In the genomic region with DNA sequence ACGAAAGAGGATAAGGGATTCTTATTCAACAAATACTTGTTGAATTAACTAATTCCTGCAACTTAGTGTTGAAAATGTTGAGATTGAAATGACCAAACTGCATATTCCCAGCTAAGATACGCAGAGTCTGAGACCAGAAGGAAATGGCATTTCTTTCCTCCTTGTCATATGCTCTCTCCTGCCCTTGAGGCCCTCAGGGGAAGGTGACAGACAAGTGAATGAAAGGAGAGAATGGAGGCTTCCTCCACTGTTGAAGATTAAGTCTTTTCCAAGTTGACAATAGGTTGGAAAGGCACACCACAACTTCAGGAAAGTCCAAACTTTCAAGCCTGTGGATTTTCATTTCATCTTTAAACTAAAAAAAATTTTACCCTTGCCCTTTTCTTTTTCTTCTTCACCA, we compare ENCODE assay signal across 25 cellular contexts.
"Had no signal": no experiment of that assay in that cellular context is flagged by ENCODE, and none has a peak within 500 bp of the region (broad histone marks: within the 10 kb centered on the region; RNA-seq: fewer than 3 reads in every experiment).

No MANE protein-coding gene starts in this region.

- H3K27ac ChIP-seq: ascending aorta, body of pancreas, Peyer's patch, RWPE1, SJCRH30 had no signal

- H3K9me3 Mint-ChIP-seq: activated naive CD4-positive, alpha-beta T cell treated with anti-CD3 and anti-CD28 coated beads, Interleukin-2, amount 50 U/mL, for 24 hours; activated naive CD8-positive, alpha-beta T cell treated with anti-CD3 and anti-CD28 coated beads, Interleukin-2, amount 50 U/mL, for 24 hours; T-helper 1 cell treated with Interleukin-12 subunit alpha and Interleukin-12 subunit beta and Interleukin-4 antibody, amounts not matched to agents 30 μg/mL and 1 μg/mL, for 36 hours; WTC11 had no signal

- H3K27me3 ChIP-seq: ascending aorta, body of pancreas, Peyer's patch, SJCRH30 had no signal

- FAIRE-seq: bronchial epithelial cell had no signal

- H3K9me3 ChIP-seq: ascending aorta, body of pancreas, Peyer's patch, SJCRH30 had no signal

- DNase-seq: activated CD4-positive, alpha-beta T cell treated with anti-CD3 and anti-CD28 coated beads for 48 hours; activated CD4-positive, alpha-beta T cell treated with anti-CD3 and anti-CD28 coated beads, Interleukin-2, amount 50 U/mL, for 4 hours; activated CD4-positive, CD25-positive, alpha-beta regulatory T cell treated with anti-CD3 and anti-CD28 coated beads, Interleukin-2, amount 50 U/mL, for 72 hours; activated CD8-positive, alpha-beta memory T cell treated with anti-CD3 and anti-CD28 coated beads, Interleukin-2, amount 50 U/mL, for 48 hours; activated CD8-positive, alpha-beta T cell treated with anti-CD3 and anti-CD28 coated beads, Interleukin-2, amount 10 ng/mL, durations not matched to agents 7 days and 5 days; activated naive CD8-positive, alpha-beta T cell treated with anti-CD3 and anti-CD28 coated beads, Interleukin-2, amount 50 U/mL, for 24 hours; activated T-cell treated with anti-CD3 and anti-CD28 coated beads, Interleukin-2, amount 50 U/mL, for 1 hour; amniotic stem cell; body of pancreas; Karpas-422; NCI-H1105 treated with DMSO at 0.1 percent for 48 hours; NCI-H1436 treated with DMSO at 0.1 percent for 48 hours; NCI-H187; NCI-H2081; NCI-H446; NCI-H524; Peyer's patch; Right ventricle myocardium superior; SJCRH30 had no signal

- H3K4me3 ChIP-seq: ascending aorta, body of pancreas, Peyer's patch, SJCRH30 had no signal

- H3K36me3 ChIP-seq: ascending aorta, Peyer's patch, SJCRH30 had no signal

- ATAC-seq: activated CD8-positive, alpha-beta T cell treated with anti-CD3 and anti-CD28 coated beads, Interleukin-2, amount 10 ng/mL, durations not matched to agents 7 days and 5 days; activated naive CD8-positive, alpha-beta T cell treated with anti-CD3 and anti-CD28 coated beads, Interleukin-2, amount 50 U/mL, for 24 hours; body of pancreas; WTC11 had no signal

- H3K27ac Mint-ChIP-seq: activated CD8-positive, alpha-beta T cell treated with anti-CD3 and anti-CD28 coated beads, Interleukin-2, amount 10 ng/mL, durations not matched to agents 7 days and 5 days; activated naive CD4-positive, alpha-beta T cell treated with anti-CD3 and anti-CD28 coated beads, Interleukin-2, amount 50 U/mL, for 24 hours; activated naive CD8-positive, alpha-beta T cell treated with anti-CD3 and anti-CD28 coated beads, Interleukin-2, amount 50 U/mL, for 24 hours; T-helper 1 cell treated with Interleukin-12 subunit alpha and Interleukin-12 subunit beta and Interleukin-4 antibody, amounts not matched to agents 30 μg/mL and 1 μg/mL, for 36 hours; WTC11 had no signal

- H3K36me3 Mint-ChIP-seq: activated naive CD4-positive, alpha-beta T cell treated with anti-CD3 and anti-CD28 coated beads, Interleukin-2, amount 50 U/mL, for 24 hours; WTC11 had no signal
